ENCODE assay signal across 9 cellular contexts in the genomic region with DNA sequence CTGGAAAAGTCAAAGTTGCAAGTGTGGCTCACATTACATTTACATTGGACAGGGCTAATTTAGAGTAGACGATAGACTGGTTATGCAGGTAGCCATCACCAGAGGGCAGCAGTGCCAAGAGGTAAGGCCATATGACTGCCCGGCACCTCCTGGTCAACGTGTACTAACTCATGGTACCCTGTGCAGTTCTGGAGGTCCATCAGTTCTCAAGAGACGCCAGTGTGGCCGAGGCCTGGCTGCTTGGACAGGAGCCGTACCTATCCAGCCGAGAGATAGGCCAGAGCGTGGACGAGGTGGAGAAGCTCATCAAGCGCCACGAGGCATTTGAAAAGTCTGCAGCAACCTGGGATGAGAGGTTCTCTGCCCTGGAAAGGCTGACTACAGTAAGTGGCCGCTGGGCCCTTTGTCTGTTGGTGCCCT.
A peak's percentile ranks its signal among the peaks of the same experiment; 100 is the strongest.
DNase-seq lines count a peak whose midpoint lies in the region; ATAC-seq and TF ChIP-seq lines count a peak whose summit lies in the region.
"Had no signal": no experiment of that assay in that cellular context is flagged by ENCODE, and none has a peak within 500 bp of the region (broad histone marks: within the 10 kb centered on the region; RNA-seq: fewer than 3 reads in every experiment).

No MANE protein-coding gene starts in this region.

- DNase-seq in D341Med (ENCODE audit: low spot score) (peak; percentile 57), PC-9 (peak in 1 of 2 experiments; percentile 29), amniotic epithelial cell (ENCODE audit: low read depth) (peak; percentile 60), islet precursor cell (peak; percentile 78), GDM1 (lab: John Stamatoyannopoulos, UW) (no peak)
- peak; percentile 16 to 17 for DNase-seq in stimulated activated CD4-positive, alpha-beta T cell treated with anti-CD3 and anti-CD28 coated beads, Interleukin-4, amount 100 ng/mL, for 48 hours (ENCODE audit: low read depth in 2 of 2)

- no peak overlapping the region for H3K4me2 ChIP-seq in PC-9

- POLR2A ChIA-PET in PC-9 (lab: Charles Lee; ENCODE audit: unreplicated experiment): interaction anchor here (0.6 kb wide), 1 partner anchor 375 kb away, joined by 4 read pairs; no protein-coding TSS in a partner anchor

- intact Hi-C loops in PC-9 (cut with micrococcal nuclease; ENCODE audit: unreplicated experiment): no loop called here

- no peak overlapping the region for H3K4me3 ChIP-seq in PC-9
- H3K4me3 ChIP-seq: skin epidermis had no signal

- no peaks in the 10 kb centered on the region for H3K9me3 ChIP-seq in PC-9 (ENCODE audit: insufficient read depth, low read depth)

- no TSS peak for BruUV-seq in PC-9 (replicated peaks; lab: Mats Ljungman, UMichigan)

- no peak overlapping the region for H3K27ac ChIP-seq in PC-9

- no peaks in the 10 kb centered on the region for H3K79me2 ChIP-seq in PC-9 (ENCODE audit: low read depth)

- no peak overlapping the region for H2AFZ ChIP-seq in PC-9

- ATAC-seq in GM21723 (IDR thresholded peaks at IDR 0.05; ENCODE audit: unreplicated experiment) (peak; percentile 58), HG03175 (IDR thresholded peaks at IDR 0.05; ENCODE audit: unreplicated experiment) (no peak)

- H3K27me3 ChIP-seq in PC-9 (ENCODE audit: insufficient read depth, low read depth): no peaks in the 10 kb centered on the region

- peaks cover 34% of the 10 kb centered on the region for H3K36me3 ChIP-seq in PC-9 (ENCODE audit: low read depth)

- H3K4me1 ChIP-seq in PC-9 (replicated peaks; ENCODE audit: insufficient read depth): no peaks in the 10 kb centered on the region

- CTCF ChIA-PET in PC-9 (lab: Charles Lee): interaction anchor here (0.7 kb wide), 1 partner anchor 15 kb away, joined by 4 read pairs; no protein-coding TSS in a partner anchor

- H3F3A ChIP-seq in PC-9 (ENCODE audit: insufficient read depth, low read depth): no peaks in the 10 kb centered on the region

- peak; percentile 82 for TF ChIP-seq CTCF in PC-9 (conservative IDR thresholded peaks at IDR 0.05)

- H3K9me2 ChIP-seq in PC-9 (ENCODE audit: insufficient read depth): no peaks in the 10 kb centered on the region

- H4K20me1 ChIP-seq in PC-9 (ENCODE audit: insufficient read depth): peaks cover 6% of the 10 kb centered on the region
